In the genomic region with DNA sequence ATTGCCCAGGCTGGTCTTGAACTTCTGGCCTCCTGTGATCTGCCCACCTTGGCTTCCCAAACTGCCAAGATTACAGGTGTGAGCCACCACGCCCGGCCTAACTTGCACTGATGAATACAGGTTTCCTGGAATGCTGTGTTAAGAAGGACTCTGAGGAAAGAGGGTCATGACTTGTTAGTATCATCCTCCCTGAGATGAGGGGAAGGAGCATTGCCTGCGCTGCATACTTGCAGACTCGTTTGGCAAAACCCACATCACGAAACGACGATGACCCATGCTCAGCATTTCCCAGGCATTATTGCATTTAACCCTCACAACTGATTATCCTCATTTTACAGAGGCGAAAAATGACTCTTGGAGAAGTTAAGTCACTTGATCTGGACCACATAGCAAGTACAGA, we compare ENCODE assay signal across 22 cellular contexts. TPM values are rescaled to one million over a fixed set of nuclear protein-coding genes. Genes with fewer than 3 reads are reported as not detected.
"Had no signal": no experiment of that assay in that cellular context is flagged by ENCODE, and none has a peak within 500 bp of the region (broad histone marks: within the 10 kb centered on the region; RNA-seq: fewer than 3 reads in every experiment).

No MANE protein-coding gene starts in this region.

- FAIRE-seq: RCC 7860 had no signal

- DNase-seq: Kasumi-1, KG1, MM.1S, NCI-H1092 treated with DMSO at 0.1 percent for 48 hours, NCI-H1436, NCI-H187, NCI-H2029, NCI-H2081 treated with DMSO at 0.1 percent for 48 hours, NCI-H2171, NCI-H226, NCI-H446, NCI-H510A, NCI-H524 treated with DMSO at 0.1 percent for 48 hours, NCI-H69, NCI-H774, Right ventricle myocardium superior, RPMI8226, SIG-M5 had no signal

- H3K9me3 ChIP-seq: SJSA1 had no signal

- H3K27me3 ChIP-seq: SJSA1 had no signal

- H3K36me3 ChIP-seq: SJSA1 had no signal

- H3K27ac ChIP-seq: SJSA1, SK-N-MC had no signal

- H3K4me1 ChIP-seq: SJSA1 had no signal

- H3K4me3 ChIP-seq: SJSA1, SK-N-MC had no signal

RNA-seq across cellular contexts. Expression of a gene that starts 18.9 kb away (rescaled TPM):
- total RNA-seq: HT-29 had no signal
